ENCODE assay signal across 1 cellular context in the genomic region with DNA sequence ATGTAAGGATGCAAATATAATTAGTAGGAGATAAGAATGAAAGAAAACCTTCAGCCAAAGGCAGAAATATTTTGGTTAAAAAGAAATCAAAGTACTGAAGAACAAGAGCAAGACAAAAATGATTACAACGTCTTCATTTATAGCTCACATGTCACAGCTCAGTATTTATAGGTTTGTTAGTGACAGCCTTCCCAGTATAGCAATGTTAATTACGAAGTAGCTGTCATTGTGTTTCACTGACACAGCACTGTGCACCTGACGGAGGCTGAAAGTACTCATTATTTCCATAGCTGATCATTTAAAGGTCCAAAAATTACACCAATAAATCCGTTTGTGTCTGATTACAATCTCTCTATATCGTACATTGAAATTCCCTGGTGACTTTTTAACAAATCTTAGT.
TF ChIP-seq lines count a peak whose summit lies in the region.

No MANE protein-coding gene starts in this region.

TF ChIP-seq in HEK293, 187 proteins besides CTCF, POLR2A, EP300 and RAD21 (continued from another document):
- TF ChIP-seq, protein P1, sequence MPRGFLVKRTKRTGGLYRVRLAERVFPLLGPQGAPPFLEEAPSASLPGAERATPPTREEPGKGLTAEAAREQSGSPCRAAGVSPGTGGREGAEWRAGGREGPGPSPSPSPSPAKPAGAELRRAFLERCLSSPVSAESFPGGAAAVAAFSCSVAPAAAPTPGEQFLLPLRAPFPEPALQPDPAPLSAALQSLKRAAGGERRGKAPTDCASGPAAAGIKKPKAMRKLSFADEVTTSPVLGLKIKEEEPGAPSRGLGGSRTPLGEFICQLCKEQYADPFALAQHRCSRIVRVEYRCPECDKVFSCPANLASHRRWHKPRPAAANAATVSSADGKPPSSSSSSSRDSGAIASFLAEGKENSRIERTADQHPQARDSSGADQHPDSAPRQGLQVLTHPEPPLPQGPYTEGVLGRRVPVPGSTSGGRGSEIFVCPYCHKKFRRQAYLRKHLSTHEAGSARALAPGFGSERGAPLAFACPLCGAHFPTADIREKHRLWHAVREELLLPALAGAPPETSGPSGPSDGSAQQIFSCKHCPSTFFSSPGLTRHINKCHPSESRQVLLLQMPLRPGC (tag by site-specific recombination; IDR thresholded peaks at IDR 0.05) = 0 out of 2 replicates have a peak, but pooled peaks have one; percentile 50
- TF ChIP-seq, protein P2, sequence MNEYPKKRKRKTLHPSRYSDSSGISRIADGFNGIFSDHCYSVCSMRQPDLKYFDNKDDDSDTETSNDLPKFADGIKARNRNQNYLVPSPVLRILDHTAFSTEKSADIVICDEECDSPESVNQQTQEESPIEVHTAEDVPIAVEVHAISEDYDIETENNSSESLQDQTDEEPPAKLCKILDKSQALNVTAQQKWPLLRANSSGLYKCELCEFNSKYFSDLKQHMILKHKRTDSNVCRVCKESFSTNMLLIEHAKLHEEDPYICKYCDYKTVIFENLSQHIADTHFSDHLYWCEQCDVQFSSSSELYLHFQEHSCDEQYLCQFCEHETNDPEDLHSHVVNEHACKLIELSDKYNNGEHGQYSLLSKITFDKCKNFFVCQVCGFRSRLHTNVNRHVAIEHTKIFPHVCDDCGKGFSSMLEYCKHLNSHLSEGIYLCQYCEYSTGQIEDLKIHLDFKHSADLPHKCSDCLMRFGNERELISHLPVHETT (tag by site-specific recombination; IDR thresholded peaks at IDR 0.05) = no peak
